In the genomic region with DNA sequence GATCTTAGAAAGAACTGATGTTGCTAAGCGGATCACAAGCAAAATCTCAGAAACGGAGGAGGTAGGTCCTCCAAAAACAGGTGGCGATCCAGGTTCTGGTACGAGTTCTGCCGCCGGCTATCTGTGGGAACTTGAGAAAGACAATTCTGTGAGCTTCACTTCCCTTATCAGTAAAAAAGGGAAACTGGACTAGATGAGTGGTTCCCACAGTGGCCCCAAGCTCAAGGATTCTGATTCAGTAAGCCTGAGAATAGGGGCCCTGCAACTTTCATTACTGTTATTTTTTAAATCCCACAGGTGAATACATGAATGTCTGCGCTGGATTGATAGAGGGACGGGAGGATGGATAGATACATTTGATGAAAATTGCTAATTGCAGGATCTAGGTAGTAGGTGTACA, we compare ENCODE assay signal across 19 cellular contexts.
"Had no signal": no experiment of that assay in that cellular context is flagged by ENCODE, and none has a peak within 500 bp of the region (broad histone marks: within the 10 kb centered on the region; RNA-seq: fewer than 3 reads in every experiment).

No MANE protein-coding gene starts in this region.

- H3K27me3 ChIP-seq: breast epithelium, esophagus muscularis mucosa, right atrium auricular region, stomach had no signal

- H3K36me3 ChIP-seq: breast epithelium, esophagus muscularis mucosa, right atrium auricular region, stomach, thoracic aorta had no signal

- H3K4me3 ChIP-seq: breast epithelium, esophagus muscularis mucosa, lung, right atrium auricular region, skin epidermis, stomach, thoracic aorta had no signal

- ATAC-seq: activated CD8-positive, alpha-beta T cell treated with anti-CD3 and anti-CD28 coated beads, Interleukin-2, amount 10 ng/mL, durations not matched to agents 7 days and 5 days; WTC11 had no signal

- DNase-seq: activated CD4-positive, alpha-beta T cell treated with anti-CD3 and anti-CD28 coated beads for 48 hours; activated CD8-positive, alpha-beta memory T cell treated with anti-CD3 and anti-CD28 coated beads, Interleukin-2, amount 50 U/mL, for 48 hours; activated CD8-positive, alpha-beta T cell treated with anti-CD3 and anti-CD28 coated beads, Interleukin-2, amount 10 ng/mL, durations not matched to agents 7 days and 5 days; activated naive CD4-positive, alpha-beta T cell; aorta; glutamatergic neuron; immature natural killer cell; midbrain; naive B cell; posterior cingulate gyrus; stimulated activated CD4-positive, alpha-beta T cell treated with anti-CD3 and anti-CD28 coated beads, Interleukin-4, amount 100 ng/mL, for 4 hours; stomach had no signal

- H3K27ac ChIP-seq: breast epithelium, esophagus muscularis mucosa, right atrium auricular region, skin epidermis, stomach, thoracic aorta had no signal

- H3K9me3 ChIP-seq: breast epithelium, esophagus muscularis mucosa, right atrium auricular region, stomach, thoracic aorta had no signal

- H3K4me1 ChIP-seq: breast epithelium, right atrium auricular region had no signal
